In genomic region chr6:28871335-28872156, GRCh38 we compare ENCODE assay signal across 20 cellular contexts.
"Had no signal": no experiment of that assay in that cellular context is flagged by ENCODE, and none has a peak within 500 bp of the region (broad histone marks: within the 10 kb centered on the region; RNA-seq: fewer than 3 reads in every experiment).

No MANE protein-coding gene starts in this region.

- H3K9me3 Mint-ChIP-seq: memory B cell, nephron had no signal

- H3K27ac ChIP-seq: colonic mucosa, esophagus squamous epithelium, gastroesophageal sphincter, left lung, lower lobe of right lung, neutrophil, stomach had no signal

- H3K4me3 Mint-ChIP-seq: memory B cell, nephron had no signal

- FAIRE-seq: keratinocyte, small intestine had no signal

- H3K4me3 ChIP-seq: colonic mucosa, esophagus squamous epithelium, gastroesophageal sphincter, left lung, lower lobe of right lung, stomach had no signal

- H3K4me1 ChIP-seq: colonic mucosa had no signal

- H3K36me3 ChIP-seq: colonic mucosa, esophagus squamous epithelium, gastroesophageal sphincter, left lung, lower lobe of right lung, neutrophil, stomach had no signal

- H3K9me3 ChIP-seq: colonic mucosa, esophagus squamous epithelium, gastroesophageal sphincter, left lung, lower lobe of right lung, neutrophil, stomach had no signal

- H3K27me3 ChIP-seq: colonic mucosa had no signal

- H3K27ac Mint-ChIP-seq: memory B cell, nephron had no signal

- H3K36me3 Mint-ChIP-seq: memory B cell had no signal

- DNase-seq: colonic mucosa; dermis blood vessel endothelial cell; esophagus squamous epithelium; foreskin fibroblast; glutamatergic neuron; left lung; lower lobe of right lung; midbrain; posterior cingulate gyrus; small intestine; stimulated activated CD4-positive, alpha-beta T cell treated with anti-CD3 and anti-CD28 coated beads, Interleukin-12 subunit alpha, Interleukin-12 subunit beta, amount 100 ng/mL, for 4 hours; stimulated activated naive CD4-positive, alpha-beta T cell; stomach; substantia nigra; trophoblast cell had no signal
